Comparison of ENCODE assay signal across 17 cellular contexts in genomic region chr6:150704447-150705192, GRCh38.
"Had no signal": no experiment of that assay in that cellular context is flagged by ENCODE, and none has a peak within 500 bp of the region (broad histone marks: within the 10 kb centered on the region; RNA-seq: fewer than 3 reads in every experiment).

No MANE protein-coding gene starts in this region.

- H3K4me1 Mint-ChIP-seq: activated naive CD4-positive, alpha-beta T cell treated with anti-CD3 and anti-CD28 coated beads, Interleukin-2, amount 50 U/mL, for 24 hours had no signal

- H3K4me3 Mint-ChIP-seq: activated naive CD4-positive, alpha-beta T cell treated with anti-CD3 and anti-CD28 coated beads, Interleukin-2, amount 50 U/mL, for 24 hours; natural killer cell treated with Interleukin-12 subunit alpha and Interleukin-12 subunit beta and Interleukin-15 and Interleukin-18, amount 100 ng/mL, for 72 hours; stimulated activated naive CD8-positive, alpha-beta T cell treated with anti-CD3 and anti-CD28 coated beads, Interleukin-15, Interleukin-2, amounts not matched to agents 100 ng/mL and 50 ng/mL, for 24 hours had no signal

- ATAC-seq: body of pancreas, psoas muscle, right lobe of liver had no signal

- DNase-seq: activated CD4-positive, alpha-beta T cell treated with anti-CD3 and anti-CD28 coated beads, Interleukin-2, amount 50 U/mL, for 1 hour; activated CD4-positive, CD25-positive, alpha-beta regulatory T cell; activated T-cell treated with anti-CD3 and anti-CD28 coated beads for 4 hours; body of pancreas; central memory CD4-positive, alpha-beta T cell; cortex of kidney; effector CD8-positive, alpha-beta T cell; kidney glomerular epithelial cell; psoas muscle; right lobe of liver; stimulated activated CD4-positive, alpha-beta T cell treated with anti-CD3 and anti-CD28 coated beads, Interleukin-12 subunit alpha, Interleukin-12 subunit beta, amount 100 ng/mL, for 4 hours; stimulated activated CD4-positive, alpha-beta T cell treated with anti-CD3 and anti-CD28 coated beads, Interleukin-2, amount 100 ng/mL, for 48 hours had no signal

- H3K4me3 ChIP-seq: body of pancreas, psoas muscle, right lobe of liver, vagina had no signal

- H3K4me1 ChIP-seq: body of pancreas, psoas muscle, right lobe of liver, vagina had no signal

- H3K36me3 Mint-ChIP-seq: activated naive CD4-positive, alpha-beta T cell treated with anti-CD3 and anti-CD28 coated beads, Interleukin-2, amount 50 U/mL, for 24 hours; natural killer cell treated with Interleukin-12 subunit alpha and Interleukin-12 subunit beta and Interleukin-15 and Interleukin-18, amount 100 ng/mL, for 72 hours had no signal

- H3K9me3 ChIP-seq: body of pancreas, psoas muscle, right lobe of liver, vagina had no signal

- H3K9me3 Mint-ChIP-seq: activated naive CD4-positive, alpha-beta T cell treated with anti-CD3 and anti-CD28 coated beads, Interleukin-2, amount 50 U/mL, for 24 hours; activated T-helper 2 cell treated with anti-CD3 and anti-CD28 coated beads, Interferon-gamma antibody, Interleukin-2, Interleukin-4, amounts not matched to agents 10 μg/mL and 5 μg/mL and 100 μg/mL, durations not matched to agents 14 hours and 24 hours and 36 hours; natural killer cell treated with Interleukin-12 subunit alpha and Interleukin-12 subunit beta and Interleukin-15 and Interleukin-18, amount 100 ng/mL, for 72 hours; stimulated activated naive CD8-positive, alpha-beta T cell treated with anti-CD3 and anti-CD28 coated beads, Interleukin-15, Interleukin-2, amounts not matched to agents 100 ng/mL and 50 ng/mL, for 24 hours had no signal

- H3K27me3 ChIP-seq: body of pancreas, right lobe of liver, vagina had no signal

- H3K36me3 ChIP-seq: right lobe of liver, vagina had no signal

- H3K27ac ChIP-seq: body of pancreas, psoas muscle, right lobe of liver, vagina had no signal

- H3K27ac Mint-ChIP-seq: activated naive CD4-positive, alpha-beta T cell treated with anti-CD3 and anti-CD28 coated beads, Interleukin-2, amount 50 U/mL, for 24 hours; activated T-helper 2 cell treated with anti-CD3 and anti-CD28 coated beads, Interferon-gamma antibody, Interleukin-2, Interleukin-4, amounts not matched to agents 10 μg/mL and 5 μg/mL and 100 μg/mL, durations not matched to agents 14 hours and 24 hours and 36 hours; natural killer cell treated with Interleukin-12 subunit alpha and Interleukin-12 subunit beta and Interleukin-15 and Interleukin-18, amount 100 ng/mL, for 72 hours; stimulated activated naive CD8-positive, alpha-beta T cell treated with anti-CD3 and anti-CD28 coated beads, Interleukin-15, Interleukin-2, amounts not matched to agents 100 ng/mL and 50 ng/mL, for 24 hours had no signal
